In the genomic region with DNA sequence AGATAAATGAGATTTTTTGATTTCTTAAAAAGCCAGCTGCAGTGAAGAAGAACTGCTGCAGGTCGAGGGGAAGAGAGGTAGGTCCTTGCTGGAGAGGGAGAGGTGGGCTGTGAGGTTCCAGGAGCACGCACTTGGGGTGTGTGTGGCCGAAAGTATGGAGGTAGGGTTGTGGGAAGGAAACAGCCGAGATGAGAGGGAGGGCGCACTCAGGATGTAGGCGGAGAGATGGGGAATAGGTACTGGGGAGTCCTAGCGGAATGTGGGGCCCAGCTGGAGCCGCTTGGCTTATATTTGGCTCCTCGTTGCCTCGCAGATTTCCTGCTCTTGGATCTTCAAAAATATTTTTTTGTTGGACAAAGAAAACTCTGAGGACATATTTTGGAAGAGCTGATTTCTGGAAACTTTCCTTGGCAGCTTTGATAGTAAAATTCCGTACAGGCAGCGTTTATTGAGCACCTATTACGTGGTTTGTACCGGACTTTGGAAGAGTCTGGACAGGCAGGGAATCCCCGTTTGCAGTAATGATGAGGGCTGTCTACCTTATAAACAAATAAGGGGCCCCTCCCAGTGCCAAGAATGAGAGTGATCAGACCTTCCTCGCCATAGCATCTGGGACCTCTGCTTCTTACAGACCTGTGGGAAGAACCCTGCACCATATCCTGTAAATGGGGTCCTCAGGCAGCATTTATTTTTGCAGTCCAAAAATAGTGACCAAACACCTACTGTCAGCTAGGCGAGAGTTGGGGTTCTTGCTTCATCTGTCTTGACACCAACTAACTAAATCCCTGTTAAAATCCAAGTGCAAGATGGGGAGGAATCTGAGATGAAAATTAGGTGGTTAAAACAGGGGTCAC, we compare ENCODE assay signal across 8 cellular contexts. TPM values are rescaled to one million over a fixed set of nuclear protein-coding genes. Genes with fewer than 3 reads are reported as not detected.
DNase-seq lines count a peak whose midpoint lies in the region; ATAC-seq and TF ChIP-seq lines count a peak whose summit lies in the region.

No MANE protein-coding gene starts in this region.

- no peak for ATAC-seq in naive thymus-derived CD8-positive, alpha-beta T cell

- H3K27ac Mint-ChIP-seq in naive thymus-derived CD8-positive, alpha-beta T cell, result peak overlapping the region; percentile 68 to 97 (median 92)

- H3K4me1 Mint-ChIP-seq in naive thymus-derived CD8-positive, alpha-beta T cell, result peaks cover 27 to 57% (median 48%) of the 10 kb centered on the region in 4 donors

- TF ChIP-seq CTCF in GM13977 (IDR thresholded peaks at IDR 0.05; ENCODE audit: extremely low read depth, insufficient read depth, missing control alignments) (no peak), choroid plexus epithelial cell (conservative IDR thresholded peaks at IDR 0.05; ENCODE audit: low read depth, low read length) (no peak)

- in situ Hi-C loops in GM13977 (cut with MboI; ENCODE audit: low pct_unique_long_range_greater_than_20kb, low sequenced_read_pairs, unreplicated experiment), result no loop called here
- in situ Hi-C loops in G401 (cut with HindIII; ENCODE audit: low sequenced_read_pairs), result no loop called here

- peak overlapping the region; percentile 83 to 96 (median 91) for H3K4me3 Mint-ChIP-seq in naive thymus-derived CD8-positive, alpha-beta T cell

- DNase-seq in GM13977 (ENCODE audit: low spot score) (peak; percentile 26), NCI-H2227 (lab: John Stamatoyannopoulos, UW; ENCODE audit: unreplicated experiment) (peak; percentile 39), choroid plexus epithelial cell (ENCODE audit: low read depth) (no peak), midbrain (lab: John Stamatoyannopoulos, UW) (no peak), NCI-H446 (lab: John Stamatoyannopoulos, UW) (no peak), cortex of kidney (lab: John Stamatoyannopoulos, UW) (no peak), G401 (ENCODE audit: low spot score) (no peak)
- DNase-seq in naive thymus-derived CD8-positive, alpha-beta T cell, result no peak

- H3K27me3 Mint-ChIP-seq in naive thymus-derived CD8-positive, alpha-beta T cell, result no peaks in the 10 kb centered on the region

- peak overlapping the region; percentile 80 for H3K4me3 ChIP-seq in choroid plexus epithelial cell (ENCODE audit: low read depth, low read length)

- H3K36me3 Mint-ChIP-seq in naive thymus-derived CD8-positive, alpha-beta T cell, result peaks cover 0 to 5% (median 2%) of the 10 kb centered on the region in 3 donors

- POLR2A ChIA-PET in naive thymus-derived CD8-positive, alpha-beta T cell (lab: Charles Lee), result interaction anchor here (1.2 to 3.4 kb wide), 7 partner anchors 12 to 212 kb away, joined by 3 to 47 read pairs (median 10); no protein-coding TSS in a partner anchor

- H3K9me3 Mint-ChIP-seq in naive thymus-derived CD8-positive, alpha-beta T cell, result no peaks in the 10 kb centered on the region

RNA-seq across cellular contexts. Expression of a gene that starts 1.5 kb away (rescaled TPM):
- 10 to 100 TPM; 37.1 to 38.7 TPM for total RNA-seq in naive thymus-derived CD8-positive, alpha-beta T cell
- 10 to 100 TPM; 42.3 to 60.0 (median 46.0) TPM for polyA plus RNA-seq in naive thymus-derived CD8-positive, alpha-beta T cell
- 36.9 and 57.1 TPM in 2 replicates for total RNA-seq in G401 (2014; rRNA removed; shearing (Covaris generic))

Comparison
In these comparisons a context has a peak if more than half of its experiments do, and no peak if none do; other contexts are left out.
1. DNase-seq: peak in GM13977 (single experiment) and NCI-H2227 (single experiment); none in choroid plexus epithelial cell (single experiment), naive thymus-derived CD8-positive, alpha-beta T cell (0 of 10), midbrain (single experiment), NCI-H446 (0 of 2), cortex of kidney (single experiment) and G401 (single experiment).